Comparison of ENCODE assay signal across 29 cellular contexts in genomic region chr2:218128781-218129478, GRCh38. TPM values are rescaled to one million over a fixed set of nuclear protein-coding genes. Genes with fewer than 3 reads are reported as not detected.
DNase-seq lines count a peak whose midpoint lies in the region; ATAC-seq and TF ChIP-seq lines count a peak whose summit lies in the region.
"Had no signal": no experiment of that assay in that cellular context is flagged by ENCODE, and none has a peak within 500 bp of the region (broad histone marks: within the 10 kb centered on the region; RNA-seq: fewer than 3 reads in every experiment).

No MANE protein-coding gene starts in this region.

- no peak overlapping the region for H3K14ac ChIP-seq in trophoblast cell (ENCODE audit: low read length)

- no peaks in the 10 kb centered on the region for H3K79me1 ChIP-seq in trophoblast cell (ENCODE audit: low read length)

- no peaks in the 10 kb centered on the region for H3K36me3 Mint-ChIP-seq in progenitor cell of endocrine pancreas (ENCODE audit: insufficient read depth)
- H3K36me3 Mint-ChIP-seq: CD4-positive, CD25-positive, alpha-beta regulatory T cell; T-cell had no signal

- H3K4me1 ChIP-seq in esophagus (ENCODE audit: control insufficient read depth in 2 of 2, insufficient read depth in 2 of 2, low read length in 1 of 2) (peaks cover 4 to 9% of the 10 kb centered on the region in 2 donors), trophoblast cell (ENCODE audit: control insufficient read depth in 1 of 2, insufficient read depth in 2 of 2, low read length in 2 of 2) (no peaks in the 10 kb centered on the region)
- H3K4me1 ChIP-seq: ascending aorta had no signal

- H4K91ac ChIP-seq in trophoblast cell (ENCODE audit: low read depth, low read length): no peak overlapping the region

- H3K27ac ChIP-seq in esophagus (ENCODE audit: low read depth in 2 of 2, low read length in 1 of 2) (peak overlapping the region; percentile 86 to 94), trophoblast cell (ENCODE audit: low read depth, low read length) (no peak overlapping the region)
- H3K27ac ChIP-seq: ascending aorta had no signal

- WGBS in esophagus, 2 donors: 65 to 66% methylated on average over 6 of the region's 6 CpGs
- no CpG with 5 or more reads among the region's 6 CpGs for WGBS in trophoblast cell (ENCODE audit: extremely low coverage, insufficient coverage, insufficient read length)

- TF ChIP-seq CTCF in progenitor cell of endocrine pancreas (IDR thresholded peaks at IDR 0.05; ENCODE audit: unreplicated experiment): no peak

- no peak overlapping the region for H2AFZ ChIP-seq in trophoblast cell (ENCODE audit: insufficient read depth, low read length, poor library complexity)
- H2AFZ ChIP-seq: GM23338 had no signal

- H3K4me1 Mint-ChIP-seq in progenitor cell of endocrine pancreas (ENCODE audit: low read depth): no peaks in the 10 kb centered on the region

- no peak overlapping the region for H3K18ac ChIP-seq in trophoblast cell (ENCODE audit: low read length)

- no peaks in the 10 kb centered on the region for H3K27me3 ChIP-seq in H7 (ENCODE audit: control insufficient read depth, insufficient read depth, low read length)
- no peaks in the 10 kb centered on the region for H3K27me3 ChIP-seq in esophagus (ENCODE audit: control insufficient read depth in 1 of 2, insufficient read depth in 2 of 2, low read length in 2 of 2)
- no peaks in the 10 kb centered on the region for H3K27me3 ChIP-seq in trophoblast cell (ENCODE audit: insufficient read depth, low read length)
- H3K27me3 ChIP-seq: ascending aorta, upper lobe of left lung had no signal

- no peaks in the 10 kb centered on the region for H3K79me2 ChIP-seq in trophoblast cell (ENCODE audit: control insufficient read depth, insufficient read depth, low read length, poor library complexity)

- H3K23ac ChIP-seq in trophoblast cell (ENCODE audit: low read length): no peak overlapping the region

- DNase-seq in H7 (peak; percentile 2), NOMO-1 treated with DMSO at 0.1 percent for 48 hours (lab: John Stamatoyannopoulos, UW; ENCODE audit: unreplicated experiment) (peak; percentile 71), trophoblast cell (peak; percentile 82 to 88), progenitor cell of endocrine pancreas (ENCODE audit: low spot score, unreplicated experiment) (no peak), GM03348 (ENCODE audit: low spot score) (no peak)
- DNase-seq: activated CD4-positive, alpha-beta T cell treated with anti-CD3 and anti-CD28 coated beads for 4 hours; activated naive CD4-positive, alpha-beta T cell treated with anti-CD3 and anti-CD28 coated beads, Interleukin-2, amount 50 U/mL, for 16 hours; activated T-cell treated with anti-CD3 and anti-CD28 coated beads, Interleukin-2, amount 50 U/mL, for 72 hours; CD4-positive, CD25-positive, alpha-beta regulatory T cell; cerebellar nuclear complex; foreskin melanocyte; hypothalamus; islet precursor cell; NCI-H1417 treated with DMSO at 0.1 percent for 48 hours; NCI-H2107; nucleus accumbens; stimulated activated CD4-positive, alpha-beta T cell treated with anti-CD3 and anti-CD28 coated beads, Interleukin-12 subunit alpha, Interleukin-12 subunit beta, amount 100 ng/mL, for 4 hours; T-cell; upper lobe of left lung had no signal

- no peak overlapping the region for H3K27ac Mint-ChIP-seq in progenitor cell of endocrine pancreas
- H3K27ac Mint-ChIP-seq: activated T-cell treated with anti-CD3 and anti-CD28 coated beads, Interleukin-2, amount 50 U/mL, for 72 hours; CD4-positive, CD25-positive, alpha-beta regulatory T cell; GM23338; T-cell had no signal

- H2AK5ac ChIP-seq in trophoblast cell (ENCODE audit: low read length): no peak overlapping the region

- no peaks in the 10 kb centered on the region for H3K9me3 Mint-ChIP-seq in progenitor cell of endocrine pancreas (ENCODE audit: low read depth)
- H3K9me3 Mint-ChIP-seq: activated T-cell treated with anti-CD3 and anti-CD28 coated beads, Interleukin-2, amount 50 U/mL, for 72 hours; GM23338; T-cell had no signal

- no peak overlapping the region for H2BK12ac ChIP-seq in trophoblast cell (ENCODE audit: low read length)

- H3K9me3 ChIP-seq in esophagus (ENCODE audit: control insufficient read depth in 2 of 2, insufficient read depth in 1 of 2, low read depth in 1 of 2, low read length in 1 of 2): no peaks in the 10 kb centered on the region
- peaks cover 2% of the 10 kb centered on the region for H3K9me3 ChIP-seq in trophoblast cell (ENCODE audit: insufficient read depth, low read depth, low read length)
- H3K9me3 ChIP-seq: ascending aorta, upper lobe of left lung had no signal

- no peak overlapping the region for H2BK5ac ChIP-seq in trophoblast cell (ENCODE audit: low read depth, low read length, poor library complexity)

- no peak overlapping the region for H2BK120ac ChIP-seq in trophoblast cell (ENCODE audit: insufficient read depth, low read length, poor library complexity)

- H3K4me2 ChIP-seq in trophoblast cell (ENCODE audit: low read length): no peak overlapping the region
- H3K4me2 ChIP-seq: GM23338 had no signal

- no peak overlapping the region for H3K4me3 Mint-ChIP-seq in progenitor cell of endocrine pancreas (ENCODE audit: low read depth)
- H3K4me3 Mint-ChIP-seq: activated T-cell treated with anti-CD3 and anti-CD28 coated beads, Interleukin-2, amount 50 U/mL, for 72 hours; CD4-positive, CD25-positive, alpha-beta regulatory T cell; GM23338 had no signal

- H4K12ac ChIP-seq in trophoblast cell (ENCODE audit: low read depth, low read length): no peak overlapping the region

- H3K36me3 ChIP-seq in H7 (replicated peaks; ENCODE audit: control insufficient read depth, insufficient read depth, low read length) (no peaks in the 10 kb centered on the region), esophagus (ENCODE audit: control insufficient read depth in 2 of 2, insufficient read depth in 2 of 2, low read length in 1 of 2) (no peaks in the 10 kb centered on the region), trophoblast cell (ENCODE audit: control insufficient read depth in 1 of 2, insufficient read depth in 2 of 2, low read length in 2 of 2) (no peaks in the 10 kb centered on the region)
- H3K36me3 ChIP-seq: ascending aorta, upper lobe of left lung had no signal

- H4K8ac ChIP-seq in trophoblast cell (ENCODE audit: low read depth, low read length): no peak overlapping the region

- no peak for ATAC-seq in HG03565 (IDR thresholded peaks at IDR 0.05; ENCODE audit: unreplicated experiment)
- ATAC-seq: activated T-cell treated with anti-CD3 and anti-CD28 coated beads, Interleukin-2, amount 50 U/mL, for 72 hours; GM23338; HepG2; T-cell had no signal

- peaks cover 17% of the 10 kb centered on the region for H3K27me3 Mint-ChIP-seq in progenitor cell of endocrine pancreas

- H3K4me3 ChIP-seq in H7 (ENCODE audit: insufficient read depth, low read depth, low read length): no peak overlapping the region
- H3K4me3 ChIP-seq in esophagus (ENCODE audit: low read depth in 1 of 2, low read length in 2 of 2): peak overlapping the region; percentile 26 to 36
- no peak overlapping the region for H3K4me3 ChIP-seq in trophoblast cell (ENCODE audit: low read depth, low read length)
- H3K4me3 ChIP-seq: ascending aorta, GM23338, lung had no signal

- H3K4ac ChIP-seq in trophoblast cell (ENCODE audit: low read depth, low read length): no peak overlapping the region

- no peak overlapping the region for H3K9ac ChIP-seq in trophoblast cell (ENCODE audit: low read length)

RNA-seq across cellular contexts. Expression of gene CXCR2, which starts 3.1 kb away (rescaled TPM):
- total RNA-seq in H7 (2014; rRNA removed; shearing (Covaris generic)): not detected in 2 replicates
- 10 to 100 TPM; 12.0 to 23.8 TPM for polyA plus RNA-seq in esophagus
- 0.18 and 0.24 TPM in 2 replicates for polyA plus RNA-seq in trophoblast cell (2013)
- total RNA-seq in progenitor cell of endocrine pancreas: not detected in 2 replicates
- total RNA-seq: activated CD8-positive, alpha-beta memory T cell treated with anti-CD3 and anti-CD28 coated beads for 36 hours; ascending aorta; CD4-positive, CD25-positive, alpha-beta regulatory T cell; epithelial cell of proximal tubule; HepG2; NCI-H460; renal cortical epithelial cell had no signal
- polyA plus RNA-seq: CD4-positive, CD25-positive, alpha-beta regulatory T cell; HepG2 had no signal

RNA-seq across cellular contexts. Expression of gene CXCR1, which starts 37.8 kb away (rescaled TPM):
- not detected in 2 replicates for total RNA-seq in H7 (2014; rRNA removed; shearing (Covaris generic))
- under 1 TPM; 0.08 to 0.11 TPM for polyA plus RNA-seq in esophagus
- polyA plus RNA-seq in trophoblast cell (2013): not detected in 2 replicates
- not detected in 2 replicates for total RNA-seq in progenitor cell of endocrine pancreas
- total RNA-seq: activated CD8-positive, alpha-beta memory T cell treated with anti-CD3 and anti-CD28 coated beads for 36 hours; activated T-cell treated with anti-CD3 and anti-CD28 coated beads, Interleukin-2, amount 50 U/mL, for 72 hours; ascending aorta; CD4-positive, CD25-positive, alpha-beta regulatory T cell; epithelial cell of proximal tubule; GM23338; HepG2; NCI-H460; renal cortical epithelial cell had no signal
- polyA plus RNA-seq: GM23338, HepG2 had no signal

RNA-seq across cellular contexts. Expression of gene RUFY4, which starts 59.9 kb away (rescaled TPM):
- not detected in 2 replicates for total RNA-seq in H7 (2014; rRNA removed; shearing (Covaris generic))
- under 1 TPM; 0.28 to 0.52 TPM for polyA plus RNA-seq in esophagus
- not detected in 2 replicates for polyA plus RNA-seq in trophoblast cell (2013)
- not detected in 2 replicates for total RNA-seq in progenitor cell of endocrine pancreas
- total RNA-seq: activated CD8-positive, alpha-beta memory T cell treated with anti-CD3 and anti-CD28 coated beads for 36 hours; ascending aorta; epithelial cell of proximal tubule; GM23338; HepG2; renal cortical epithelial cell had no signal
- polyA plus RNA-seq: HepG2 had no signal

Comparison
In these comparisons a context has a peak if more than half of its experiments do, and no peak if none do; other contexts are left out.
1. DNase-seq: peak in H7 (single experiment), NOMO-1 treated with DMSO at 0.1 percent for 48 hours (single experiment) and trophoblast cell (2 of 2); none in progenitor cell of endocrine pancreas (single experiment) and GM03348 (single experiment).
2. H3K4me3 ChIP-seq: peak in esophagus (2 of 2); none in H7 (single experiment) and trophoblast cell (single experiment).